Comparison of ENCODE assay signal across 9 cellular contexts in the genomic region with DNA sequence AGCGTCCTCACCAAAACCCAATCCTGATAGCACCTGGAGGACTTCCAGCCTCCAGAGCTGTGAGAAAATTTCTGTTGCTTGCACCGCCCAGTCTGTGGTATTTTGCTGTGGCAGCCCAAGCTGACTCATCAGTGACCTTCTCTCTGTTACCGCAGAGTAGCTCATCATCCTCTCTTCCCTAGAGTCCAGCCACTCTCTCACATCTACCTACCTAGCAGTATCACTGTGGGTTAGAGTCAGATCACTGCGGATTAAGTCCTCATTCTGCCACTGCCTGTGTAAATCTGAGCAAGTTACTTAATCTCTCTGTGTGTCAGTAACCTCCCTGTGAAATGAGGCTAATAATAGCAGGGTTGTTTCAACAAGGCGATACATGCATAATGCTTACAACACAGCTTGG. TPM values are rescaled to one million over a fixed set of nuclear protein-coding genes. Genes with fewer than 3 reads are reported as not detected.
A peak's percentile ranks its signal among the peaks of the same experiment; 100 is the strongest.
DNase-seq lines count a peak whose midpoint lies in the region; ATAC-seq and TF ChIP-seq lines count a peak whose summit lies in the region.
"Had no signal": no experiment of that assay in that cellular context is flagged by ENCODE, and none has a peak within 500 bp of the region (broad histone marks: within the 10 kb centered on the region; RNA-seq: fewer than 3 reads in every experiment).

No MANE protein-coding gene starts in this region.

- peaks cover 23% of the 10 kb centered on the region for H3K4me1 Mint-ChIP-seq in activated CD4-positive, alpha-beta T cell treated with anti-CD3 and anti-CD28 coated beads for 36 hours
- H3K4me1 Mint-ChIP-seq in stimulated activated effector memory CD8-positive, alpha-beta T cell treated with anti-CD3 and anti-CD28 coated beads, Interleukin-12 subunit alpha, Interleukin-12 subunit beta, amount 100 ng/mL, for 72 hours, result peaks cover 28% of the 10 kb centered on the region
- H3K4me1 Mint-ChIP-seq in osteocyte (ENCODE audit: unreplicated experiment), result peaks cover 22% of the 10 kb centered on the region

- no peak overlapping the region for H3K4me3 Mint-ChIP-seq in activated CD4-positive, alpha-beta T cell treated with anti-CD3 and anti-CD28 coated beads for 36 hours
- H3K4me3 Mint-ChIP-seq in stimulated activated effector memory CD8-positive, alpha-beta T cell treated with anti-CD3 and anti-CD28 coated beads, Interleukin-12 subunit alpha, Interleukin-12 subunit beta, amount 100 ng/mL, for 72 hours, result no peak overlapping the region
- H3K4me3 Mint-ChIP-seq in osteocyte (ENCODE audit: unreplicated experiment), result no peak overlapping the region
- H3K4me3 Mint-ChIP-seq: brain had no signal

- H3K27me3 Mint-ChIP-seq in activated CD4-positive, alpha-beta T cell treated with anti-CD3 and anti-CD28 coated beads for 36 hours, result no peaks in the 10 kb centered on the region
- no peaks in the 10 kb centered on the region for H3K27me3 Mint-ChIP-seq in osteocyte (ENCODE audit: unreplicated experiment)
- H3K27me3 Mint-ChIP-seq: brain had no signal

- no peaks in the 10 kb centered on the region for H3K36me3 Mint-ChIP-seq in activated CD4-positive, alpha-beta T cell treated with anti-CD3 and anti-CD28 coated beads for 36 hours (ENCODE audit: low read depth)
- peaks cover 5% of the 10 kb centered on the region for H3K36me3 Mint-ChIP-seq in stimulated activated effector memory CD8-positive, alpha-beta T cell treated with anti-CD3 and anti-CD28 coated beads, Interleukin-12 subunit alpha, Interleukin-12 subunit beta, amount 100 ng/mL, for 72 hours
- H3K36me3 Mint-ChIP-seq in osteocyte (ENCODE audit: unreplicated experiment), result no peaks in the 10 kb centered on the region
- H3K36me3 Mint-ChIP-seq: brain had no signal

- CTCF ChIA-PET in activated CD4-positive, alpha-beta T cell treated with anti-CD3 and anti-CD28 coated beads for 36 hours (lab: Charles Lee), result interaction anchor here (0.6 kb wide), 2 partner anchors 122 to 224 kb away, joined by 3 read pairs; no protein-coding TSS in a partner anchor

- intact Hi-C loops in activated CD4-positive, alpha-beta T cell treated with anti-CD3 and anti-CD28 coated beads for 36 hours (cut with DNase I, micrococcal nuclease), result loop anchor here (1.0 to 10.0 kb wide), 6 partner anchors 39 to 225 kb away; a partner anchor contains a TSS

- POLR2A ChIA-PET in activated CD4-positive, alpha-beta T cell treated with anti-CD3 and anti-CD28 coated beads for 36 hours (lab: Charles Lee), result interaction anchor here (0.6 to 1.6 kb wide), 3 partner anchors 39 to 112 kb away, joined by 3 to 4 read pairs (median 4); a partner anchor contains a TSS

- H3K4me3 ChIP-seq in fibroblast of mammary gland (ENCODE audit: control insufficient read depth, low read depth, low read length), result no peak overlapping the region

- peak; percentile 95 for DNase-seq in A172 (ENCODE audit: low spot score)
- DNase-seq in GM19240 (ENCODE audit: insufficient read length, low spot score), result peak; percentile 15
- peak; percentile 65 for DNase-seq in activated CD4-positive, alpha-beta T cell treated with anti-CD3 and anti-CD28 coated beads for 36 hours
- DNase-seq in fibroblast of mammary gland (ENCODE audit: low read depth), result peak; percentile 96
- peak; percentile 17 to 75 for DNase-seq in stimulated activated effector memory CD8-positive, alpha-beta T cell treated with anti-CD3 and anti-CD28 coated beads, Interleukin-12 subunit alpha, Interleukin-12 subunit beta, amount 100 ng/mL, for 72 hours (ENCODE audit: low spot score in 2 of 2)
- no peak for DNase-seq in osteocyte (ENCODE audit: extremely low spot score, unreplicated experiment)
- no peak for DNase-seq in C1 segment of cervical spinal cord (lab: John Stamatoyannopoulos, UW)

- peak; percentile 52 for ATAC-seq in HG03575 (IDR thresholded peaks at IDR 0.05; ENCODE audit: extremely low read depth, insufficient number of reproducible peaks, low FRiP score, unreplicated experiment)
- peak; percentile 70 for ATAC-seq in activated CD4-positive, alpha-beta T cell treated with anti-CD3 and anti-CD28 coated beads for 36 hours
- peak; percentile 99 for ATAC-seq in stimulated activated effector memory CD8-positive, alpha-beta T cell treated with anti-CD3 and anti-CD28 coated beads, Interleukin-12 subunit alpha, Interleukin-12 subunit beta, amount 100 ng/mL, for 72 hours

- no peaks in the 10 kb centered on the region for H3K9me3 Mint-ChIP-seq in activated CD4-positive, alpha-beta T cell treated with anti-CD3 and anti-CD28 coated beads for 36 hours (ENCODE audit: low read depth)
- no peaks in the 10 kb centered on the region for H3K9me3 Mint-ChIP-seq in stimulated activated effector memory CD8-positive, alpha-beta T cell treated with anti-CD3 and anti-CD28 coated beads, Interleukin-12 subunit alpha, Interleukin-12 subunit beta, amount 100 ng/mL, for 72 hours
- no peaks in the 10 kb centered on the region for H3K9me3 Mint-ChIP-seq in osteocyte (ENCODE audit: unreplicated experiment)
- H3K9me3 Mint-ChIP-seq: brain had no signal

- no peak overlapping the region for H3K27ac Mint-ChIP-seq in activated CD4-positive, alpha-beta T cell treated with anti-CD3 and anti-CD28 coated beads for 36 hours
- H3K27ac Mint-ChIP-seq in stimulated activated effector memory CD8-positive, alpha-beta T cell treated with anti-CD3 and anti-CD28 coated beads, Interleukin-12 subunit alpha, Interleukin-12 subunit beta, amount 100 ng/mL, for 72 hours, result no peak overlapping the region
- no peak overlapping the region for H3K27ac Mint-ChIP-seq in osteocyte (ENCODE audit: unreplicated experiment)
- H3K27ac Mint-ChIP-seq: brain had no signal

- no peak for TF ChIP-seq CTCF in fibroblast of mammary gland (conservative IDR thresholded peaks at IDR 0.05; ENCODE audit: control insufficient read depth, insufficient read depth, low read depth, low read length)
- no peak for TF ChIP-seq CTCF in osteocyte (IDR thresholded peaks at IDR 0.05)

RNA-seq across cellular contexts. Expression of a gene that starts 40.3 kb away (rescaled TPM):
- total RNA-seq in A172 (2014; rRNA removed; shearing (Covaris generic)), result 16.8 and 17.0 TPM in 2 replicates
- total RNA-seq in activated CD4-positive, alpha-beta T cell treated with anti-CD3 and anti-CD28 coated beads for 36 hours, result 10 to 100 TPM; 14.8 to 16.9 TPM
- total RNA-seq in osteocyte, result 11.9 TPM in 2 replicates

Comparison
In these comparisons a context has a peak if more than half of its experiments do, and no peak if none do; other contexts are left out.
1. DNase-seq: peak in A172 (single experiment), GM19240 (single experiment), activated CD4-positive, alpha-beta T cell treated with anti-CD3 and anti-CD28 coated beads for 36 hours (single experiment), fibroblast of mammary gland (single experiment) and stimulated activated effector memory CD8-positive, alpha-beta T cell treated with anti-CD3 and anti-CD28 coated beads, Interleukin-12 subunit alpha, Interleukin-12 subunit beta, amount 100 ng/mL, for 72 hours (2 of 2); none in osteocyte (single experiment) and C1 segment of cervical spinal cord (0 of 14).
2. Peak in every context shown above with its lines, with median percentiles within 50 percentile points of each other: ATAC-seq.